ENCODE assay signal across 1 cellular context in genomic region chr2:170714156-170715061, GRCh38.
TF ChIP-seq lines count a peak whose summit lies in the region.

No MANE protein-coding gene starts in this region.

TF ChIP-seq in K562, 482 proteins besides CTCF, POLR2A, EP300 and RAD21 (continued from another document and continues in another):
- TF ChIP-seq COPS2 (conservative IDR thresholded peaks at IDR 0.05) (no peak), GATA2 (CRISPR knock-in tag; IDR thresholded peaks at IDR 0.05) (peak; percentile 90), MXD1 (CRISPR knock-in tag; IDR thresholded peaks at IDR 0.05; ENCODE audit: borderline replicate concordance, poor library complexity, severe bottlenecking) (peak; percentile 28), FOXK1 (CRISPR knock-in tag; IDR thresholded peaks at IDR 0.05; ENCODE audit: borderline replicate concordance) (no peak), SRSF1 (IDR thresholded peaks at IDR 0.05; ENCODE audit: low read depth, low read length) (no peak), RBFOX2 (IDR thresholded peaks at IDR 0.05; ENCODE audit: low read depth, low read length) (peak; percentile 74), SAFB2 (IDR thresholded peaks at IDR 0.05; ENCODE audit: borderline replicate concordance, low read depth, low read length, severe bottlenecking) (no peak), MTA2 (IDR thresholded peaks at IDR 0.05; ENCODE audit: low read depth) (no peak), ZBTB17 (CRISPR knock-in tag; IDR thresholded peaks at IDR 0.05) (peak; percentile 45; the same call in 1 of the 2 replicates), ZNF143 (CRISPR knock-in tag; IDR thresholded peaks at IDR 0.05) (no peak), CCNT2 (IDR thresholded peaks at IDR 0.05; ENCODE audit: borderline replicate concordance, extremely low read depth, insufficient read length, low read depth, low read length) (peak; percentile 89), ZNF766 (CRISPR knock-in tag; conservative IDR thresholded peaks at IDR 0.05) (peak; percentile 58), CLOCK (CRISPR knock-in tag; IDR thresholded peaks at IDR 0.05; ENCODE audit: borderline replicate concordance) (no peak), EWSR1 (IDR thresholded peaks at IDR 0.05; ENCODE audit: borderline replicate concordance, low read depth, partially characterized antibody) (no peak), FOS (IDR thresholded peaks at IDR 0.05; ENCODE audit: extremely low read depth, insufficient read length) (no peak), BDP1 (IDR thresholded peaks at IDR 0.05; ENCODE audit: insufficient read depth, insufficient read length) (no peak), ZNF655 (CRISPR knock-in tag; IDR thresholded peaks at IDR 0.05) (no peak), GATAD2B (IDR thresholded peaks at IDR 0.05; ENCODE audit: borderline replicate concordance) (peak; percentile 91), ZHX1 (conservative IDR thresholded peaks at IDR 0.05; ENCODE audit: low read length) (no peak), ZNF124 (CRISPR knock-in tag; IDR thresholded peaks at IDR 0.05) (no peak), ZNF134 (CRISPR knock-in tag; conservative IDR thresholded peaks at IDR 0.05) (no peak), ZNF583 (CRISPR knock-in tag; IDR thresholded peaks at IDR 0.05) (0 out of 2 replicates have a peak, but pooled peaks have one; percentile 73), HSF4 (CRISPR knock-in tag; IDR thresholded peaks at IDR 0.05; ENCODE audit: borderline replicate concordance) (no peak), ZNF592 (IDR thresholded peaks at IDR 0.05) (peak; percentile 62; the same call in 1 of the 2 replicates), ATF3 (IDR thresholded peaks at IDR 0.05) (no peak), ATF3 (CRISPR knock-in tag; conservative IDR thresholded peaks at IDR 0.05) (0 out of 2 replicates have a peak, but pooled peaks have one; percentile 1), HOMEZ (CRISPR knock-in tag; IDR thresholded peaks at IDR 0.05) (no peak), SP2 (IDR thresholded peaks at IDR 0.05; ENCODE audit: extremely low read depth, low read depth, low read length, poor library complexity, severe bottlenecking) (no peak), TRIM25 (IDR thresholded peaks at IDR 0.05; ENCODE audit: borderline replicate concordance) (peak; percentile 82; the same call in 1 of the 2 replicates), ZNF699 (CRISPR knock-in tag; IDR thresholded peaks at IDR 0.05; ENCODE audit: insufficient replicate concordance) (no peak), UBTF (IDR thresholded peaks at IDR 0.05; ENCODE audit: borderline replicate concordance in 1 of 2, low read depth in 2 of 2, low read length in 2 of 2) (no peak), ZNF347 (CRISPR knock-in tag; IDR thresholded peaks at IDR 0.05; ENCODE audit: low read depth) (no peak), NFIC (IDR thresholded peaks at IDR 0.05) (no peak), ESRRA (IDR thresholded peaks at IDR 0.05; ENCODE audit: borderline replicate concordance, low read depth) (peak; percentile 21; the same call in 1 of the 2 replicates), ZBTB2 (IDR thresholded peaks at IDR 0.05) (no peak), ZFP30 (CRISPR knock-in tag; IDR thresholded peaks at IDR 0.05; ENCODE audit: borderline replicate concordance) (no peak), CREM (IDR thresholded peaks at IDR 0.05; ENCODE audit: low read depth) (peak; percentile 87), POLR3A (IDR thresholded peaks at IDR 0.05; ENCODE audit: borderline replicate concordance, extremely low read depth, insufficient read depth, insufficient read length) (no peak), SAFB (IDR thresholded peaks at IDR 0.05; ENCODE audit: borderline replicate concordance, low read depth, low read length) (0 out of 2 replicates have a peak, but pooled peaks have one; percentile 14), MAFG (tag; conservative IDR thresholded peaks at IDR 0.05) (no peak), TCF7 (IDR thresholded peaks at IDR 0.05; ENCODE audit: borderline replicate concordance) (no peak), THRAP3 (IDR thresholded peaks at IDR 0.05; ENCODE audit: borderline replicate concordance) (no peak), NCOA6 (IDR thresholded peaks at IDR 0.05) (no peak)
